Comparison of ENCODE assay signal across 8 cellular contexts in the genomic region with DNA sequence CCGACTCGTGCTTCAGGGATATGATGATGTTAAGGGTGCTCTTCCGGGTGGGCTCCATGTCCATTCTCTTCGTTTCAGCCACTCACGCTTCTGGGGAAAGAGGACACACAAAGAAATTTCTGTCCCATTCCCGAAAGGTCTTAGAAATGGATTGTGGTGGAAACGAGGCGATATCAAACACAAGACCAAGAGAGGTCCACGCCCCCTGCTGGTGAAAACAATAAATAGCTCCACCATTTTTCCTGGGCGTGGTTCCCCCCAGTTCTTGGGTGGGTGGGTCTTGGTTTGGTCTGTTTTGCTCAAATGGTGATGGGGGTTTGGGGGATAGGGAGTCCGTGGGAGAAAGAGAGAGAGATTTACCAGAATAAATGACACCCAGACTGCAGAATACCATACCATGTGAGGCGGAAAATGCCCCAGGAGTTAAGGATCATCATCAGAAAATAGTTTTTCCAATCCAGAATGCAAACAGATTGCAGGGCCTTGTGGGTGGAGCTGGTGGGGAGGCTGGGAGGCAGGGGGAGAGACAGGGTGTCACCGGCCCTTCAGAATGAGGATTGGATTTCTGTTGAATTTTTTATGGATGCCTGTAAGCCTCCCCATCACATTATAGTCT. TPM values are rescaled to one million over a fixed set of nuclear protein-coding genes. Genes with fewer than 3 reads are reported as not detected.
A peak's percentile ranks its signal among the peaks of the same experiment; 100 is the strongest.
DNase-seq lines count a peak whose midpoint lies in the region; ATAC-seq and TF ChIP-seq lines count a peak whose summit lies in the region.

No MANE protein-coding gene starts in this region.

- H3K27ac Mint-ChIP-seq in progenitor cell of endocrine pancreas: no peak overlapping the region

- H3K9me3 Mint-ChIP-seq in progenitor cell of endocrine pancreas (ENCODE audit: low read depth): no peaks in the 10 kb centered on the region

- TF ChIP-seq CTCF in 22Rv1 (IDR thresholded peaks at IDR 0.05): peak; percentile 92
- TF ChIP-seq CTCF in progenitor cell of endocrine pancreas (IDR thresholded peaks at IDR 0.05; ENCODE audit: unreplicated experiment): peak; percentile 74

- peak; percentile 72 for DNase-seq in DMS53 (lab: John Stamatoyannopoulos, UW)
- peak; percentile 22 for DNase-seq in NCI-H146 treated with DMSO at 0.1 percent for 48 hours (lab: John Stamatoyannopoulos, UW; ENCODE audit: unreplicated experiment)
- DNase-seq in dermis blood vessel endothelial cell: peak; percentile 53
- peak; percentile 36 for DNase-seq in progenitor cell of endocrine pancreas (ENCODE audit: low spot score, unreplicated experiment)

- H3K27ac ChIP-seq in 22Rv1: peak overlapping the region; percentile 54

- no peaks in the 10 kb centered on the region for H3K36me3 Mint-ChIP-seq in progenitor cell of endocrine pancreas (ENCODE audit: insufficient read depth)

- no peaks in the 10 kb centered on the region for H3K4me1 Mint-ChIP-seq in progenitor cell of endocrine pancreas (ENCODE audit: low read depth)

- peaks cover 5% of the 10 kb centered on the region for H3K27me3 Mint-ChIP-seq in progenitor cell of endocrine pancreas

- H3K4me3 Mint-ChIP-seq in progenitor cell of endocrine pancreas (ENCODE audit: low read depth): no peak overlapping the region

- no peak for ATAC-seq in GM18861 (IDR thresholded peaks at IDR 0.05; ENCODE audit: unreplicated experiment)
- ATAC-seq in HG02798 (IDR thresholded peaks at IDR 0.05; ENCODE audit: poor library complexity, unreplicated experiment): no peak
- ATAC-seq in HG03342 (IDR thresholded peaks at IDR 0.05; ENCODE audit: unreplicated experiment): no peak

RNA-seq across cellular contexts. Expression of a gene that starts 55.6 kb away (rescaled TPM):
- total RNA-seq in dermis blood vessel endothelial cell: not detected in 2 replicates
- total RNA-seq in progenitor cell of endocrine pancreas: 2.1 and 2.4 TPM in 2 replicates

Comparison
In these comparisons a context has a peak if more than half of its experiments do, and no peak if none do; other contexts are left out.
1. DNase-seq: peak in every context shown above with its lines; median percentile 72 in DMS53; 53 in dermis blood vessel endothelial cell; 36 in progenitor cell of endocrine pancreas; 22 in NCI-H146 treated with DMSO at 0.1 percent for 48 hours.